In genomic region chr4:10944321-10944720, GRCh38 we compare ENCODE assay signal across 31 cellular contexts.
"Had no signal": no experiment of that assay in that cellular context is flagged by ENCODE, and none has a peak within 500 bp of the region (broad histone marks: within the 10 kb centered on the region; RNA-seq: fewer than 3 reads in every experiment).

No MANE protein-coding gene starts in this region.

- DNase-seq: activated CD4-positive, alpha-beta T cell treated with anti-CD3 and anti-CD28 coated beads for 36 hours; activated CD4-positive, alpha-beta T cell treated with anti-CD3 and anti-CD28 coated beads, Interleukin-2, amount 10 ng/mL, durations not matched to agents 7 days and 5 days; activated CD4-positive, alpha-beta T cell treated with anti-CD3 and anti-CD28 coated beads, Interleukin-2, amount 50 U/mL, for 48 hours; activated CD8-positive, alpha-beta memory T cell treated with anti-CD3 and anti-CD28 coated beads, Interleukin-2, amount 50 U/mL, for 4 hours; activated gamma-delta T cell treated with Interleukin-2 at 50 U/mL for 16 hours; activated naive CD4-positive, alpha-beta T cell treated with anti-CD3 and anti-CD28 coated beads, Interleukin-2, amount 10 ng/mL, durations not matched to agents 7 days and 5 days; activated naive CD8-positive, alpha-beta T cell treated with anti-CD3 and anti-CD28 coated beads, Interleukin-2, amount 50 U/mL, for 24 hours; activated T-cell treated with anti-CD3 and anti-CD28 coated beads for 4 hours; activated T-cell treated with anti-CD3 and anti-CD28 coated beads, Interleukin-2, amount 50 U/mL, for 4 hours; anterior cingulate cortex; MM.1S; MV-4-11; NCI-H1092; NCI-H1436 treated with DMSO at 0.1 percent for 48 hours; NCI-H1694 treated with DMSO at 0.1 percent for 48 hours; NCI-H2029; NCI-H345; NCI-H510A; NCI-H526; NCI-H748 treated with DMSO at 0.1 percent for 48 hours; NK-92 treated with Interleukin-12 subunit alpha and Interleukin-12 subunit beta, amount 100 ng/mL, for 24 hours; OCI-M1; Right ventricle myocardium superior; SW 1271; T-helper 1 cell; T-helper 2 cell; T-helper 9 cell had no signal

- H3K4me3 Mint-ChIP-seq: activated CD4-positive, alpha-beta T cell treated with anti-CD3 and anti-CD28 coated beads for 36 hours; activated CD4-positive, alpha-beta T cell treated with anti-CD3 and anti-CD28 coated beads, Interleukin-2, amount 10 ng/mL, durations not matched to agents 7 days and 5 days; activated naive CD4-positive, alpha-beta T cell treated with anti-CD3 and anti-CD28 coated beads, Interleukin-2, amount 10 ng/mL, durations not matched to agents 7 days and 5 days; activated naive CD8-positive, alpha-beta T cell; activated naive CD8-positive, alpha-beta T cell treated with anti-CD3 and anti-CD28 coated beads, Interleukin-2, amount 50 U/mL, for 24 hours; activated T-cell treated with anti-CD3 and anti-CD28 coated beads, Interleukin-2, amount 50 U/mL, for 4 hours; activated T-helper 1 cell treated with anti-CD3 and anti-CD28 coated beads, Interleukin-12 subunit alpha, Interleukin-12 subunit beta, Interleukin-2, Interleukin-4 antibody, amounts not matched to agents 30 ng/mL and 10 ng/mL and 1 ng/mL, durations not matched to agents 14 hours and 24 hours and 36 hours; brain had no signal

- H3K27ac ChIP-seq: KMS-11 had no signal

- H3K27ac Mint-ChIP-seq: activated CD4-positive, alpha-beta T cell treated with anti-CD3 and anti-CD28 coated beads for 36 hours; activated CD4-positive, alpha-beta T cell treated with anti-CD3 and anti-CD28 coated beads, Interleukin-2, amount 10 ng/mL, durations not matched to agents 7 days and 5 days; activated naive CD4-positive, alpha-beta T cell treated with anti-CD3 and anti-CD28 coated beads, Interleukin-2, amount 10 ng/mL, durations not matched to agents 7 days and 5 days; activated naive CD8-positive, alpha-beta T cell; activated naive CD8-positive, alpha-beta T cell treated with anti-CD3 and anti-CD28 coated beads, Interleukin-2, amount 50 U/mL, for 24 hours; activated T-helper 1 cell treated with anti-CD3 and anti-CD28 coated beads, Interleukin-12 subunit alpha, Interleukin-12 subunit beta, Interleukin-2, Interleukin-4 antibody, amounts not matched to agents 30 ng/mL and 10 ng/mL and 1 ng/mL, durations not matched to agents 14 hours and 24 hours and 36 hours; brain had no signal

- H3K9ac ChIP-seq: KMS-11 had no signal

- H3K36me3 Mint-ChIP-seq: activated naive CD4-positive, alpha-beta T cell treated with anti-CD3 and anti-CD28 coated beads, Interleukin-2, amount 10 ng/mL, durations not matched to agents 7 days and 5 days; activated naive CD8-positive, alpha-beta T cell; brain had no signal

- ATAC-seq: activated CD4-positive, alpha-beta T cell treated with anti-CD3 and anti-CD28 coated beads for 36 hours; activated naive CD8-positive, alpha-beta T cell treated with anti-CD3 and anti-CD28 coated beads, Interleukin-2, amount 50 U/mL, for 24 hours; activated T-cell treated with anti-CD3 and anti-CD28 coated beads, Interleukin-2, amount 50 U/mL, for 4 hours had no signal

- H3K4me1 Mint-ChIP-seq: activated CD4-positive, alpha-beta T cell treated with anti-CD3 and anti-CD28 coated beads for 36 hours; activated CD4-positive, alpha-beta T cell treated with anti-CD3 and anti-CD28 coated beads, Interleukin-2, amount 10 ng/mL, durations not matched to agents 7 days and 5 days; activated naive CD4-positive, alpha-beta T cell treated with anti-CD3 and anti-CD28 coated beads, Interleukin-2, amount 10 ng/mL, durations not matched to agents 7 days and 5 days; activated naive CD8-positive, alpha-beta T cell treated with anti-CD3 and anti-CD28 coated beads, Interleukin-2, amount 50 U/mL, for 24 hours; brain had no signal

- H3K27me3 Mint-ChIP-seq: activated CD4-positive, alpha-beta T cell treated with anti-CD3 and anti-CD28 coated beads, Interleukin-2, amount 10 ng/mL, durations not matched to agents 7 days and 5 days; activated naive CD8-positive, alpha-beta T cell; activated naive CD8-positive, alpha-beta T cell treated with anti-CD3 and anti-CD28 coated beads, Interleukin-2, amount 50 U/mL, for 24 hours had no signal

- H3K4me2 ChIP-seq: KMS-11 had no signal
